2 cellular contexts compared by ENCODE assay signal in genomic region chr1:24891367-24891766, GRCh38. TPM values are rescaled to one million over a fixed set of nuclear protein-coding genes. Genes with fewer than 3 reads are reported as not detected.
"Had no signal": no experiment of that assay in that cellular context is flagged by ENCODE, and none has a peak within 500 bp of the region (broad histone marks: within the 10 kb centered on the region; RNA-seq: fewer than 3 reads in every experiment).

No MANE protein-coding gene starts in this region.

RNA-seq across cellular contexts. Expression of gene RUNX3, which starts 38.7 kb away (rescaled TPM):
- total RNA-seq: dermis microvascular lymphatic vessel endothelial cell, lung microvascular endothelial cell had no signal
